ENCODE assay signal across 1 cellular context in the genomic region with DNA sequence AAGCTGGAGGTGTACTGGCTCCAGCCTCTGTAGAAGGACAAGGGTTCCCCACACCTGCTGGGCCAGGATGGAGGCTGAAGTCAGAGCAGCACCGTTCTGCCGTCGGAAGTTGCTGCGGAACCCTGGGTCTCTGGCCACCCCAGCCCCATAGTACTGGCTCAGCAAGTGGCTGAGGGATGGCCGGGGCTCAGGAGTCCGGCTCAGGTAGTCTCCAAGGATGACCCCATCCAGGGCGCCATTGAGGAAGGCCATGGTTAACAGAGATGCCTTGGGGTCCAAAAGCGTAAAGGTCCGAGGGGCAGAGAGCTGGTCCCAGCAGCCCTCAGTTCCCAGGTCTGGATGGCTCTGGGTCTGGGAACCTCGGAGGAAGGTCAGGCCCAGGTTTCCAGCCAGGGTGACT.
TF ChIP-seq lines count a peak whose summit lies in the region.

No MANE protein-coding gene starts in this region.

TF ChIP-seq in GM23338, 12 proteins besides CTCF, POLR2A, EP300 and RAD21 (continued from another document):
- TF ChIP-seq, protein P1, sequence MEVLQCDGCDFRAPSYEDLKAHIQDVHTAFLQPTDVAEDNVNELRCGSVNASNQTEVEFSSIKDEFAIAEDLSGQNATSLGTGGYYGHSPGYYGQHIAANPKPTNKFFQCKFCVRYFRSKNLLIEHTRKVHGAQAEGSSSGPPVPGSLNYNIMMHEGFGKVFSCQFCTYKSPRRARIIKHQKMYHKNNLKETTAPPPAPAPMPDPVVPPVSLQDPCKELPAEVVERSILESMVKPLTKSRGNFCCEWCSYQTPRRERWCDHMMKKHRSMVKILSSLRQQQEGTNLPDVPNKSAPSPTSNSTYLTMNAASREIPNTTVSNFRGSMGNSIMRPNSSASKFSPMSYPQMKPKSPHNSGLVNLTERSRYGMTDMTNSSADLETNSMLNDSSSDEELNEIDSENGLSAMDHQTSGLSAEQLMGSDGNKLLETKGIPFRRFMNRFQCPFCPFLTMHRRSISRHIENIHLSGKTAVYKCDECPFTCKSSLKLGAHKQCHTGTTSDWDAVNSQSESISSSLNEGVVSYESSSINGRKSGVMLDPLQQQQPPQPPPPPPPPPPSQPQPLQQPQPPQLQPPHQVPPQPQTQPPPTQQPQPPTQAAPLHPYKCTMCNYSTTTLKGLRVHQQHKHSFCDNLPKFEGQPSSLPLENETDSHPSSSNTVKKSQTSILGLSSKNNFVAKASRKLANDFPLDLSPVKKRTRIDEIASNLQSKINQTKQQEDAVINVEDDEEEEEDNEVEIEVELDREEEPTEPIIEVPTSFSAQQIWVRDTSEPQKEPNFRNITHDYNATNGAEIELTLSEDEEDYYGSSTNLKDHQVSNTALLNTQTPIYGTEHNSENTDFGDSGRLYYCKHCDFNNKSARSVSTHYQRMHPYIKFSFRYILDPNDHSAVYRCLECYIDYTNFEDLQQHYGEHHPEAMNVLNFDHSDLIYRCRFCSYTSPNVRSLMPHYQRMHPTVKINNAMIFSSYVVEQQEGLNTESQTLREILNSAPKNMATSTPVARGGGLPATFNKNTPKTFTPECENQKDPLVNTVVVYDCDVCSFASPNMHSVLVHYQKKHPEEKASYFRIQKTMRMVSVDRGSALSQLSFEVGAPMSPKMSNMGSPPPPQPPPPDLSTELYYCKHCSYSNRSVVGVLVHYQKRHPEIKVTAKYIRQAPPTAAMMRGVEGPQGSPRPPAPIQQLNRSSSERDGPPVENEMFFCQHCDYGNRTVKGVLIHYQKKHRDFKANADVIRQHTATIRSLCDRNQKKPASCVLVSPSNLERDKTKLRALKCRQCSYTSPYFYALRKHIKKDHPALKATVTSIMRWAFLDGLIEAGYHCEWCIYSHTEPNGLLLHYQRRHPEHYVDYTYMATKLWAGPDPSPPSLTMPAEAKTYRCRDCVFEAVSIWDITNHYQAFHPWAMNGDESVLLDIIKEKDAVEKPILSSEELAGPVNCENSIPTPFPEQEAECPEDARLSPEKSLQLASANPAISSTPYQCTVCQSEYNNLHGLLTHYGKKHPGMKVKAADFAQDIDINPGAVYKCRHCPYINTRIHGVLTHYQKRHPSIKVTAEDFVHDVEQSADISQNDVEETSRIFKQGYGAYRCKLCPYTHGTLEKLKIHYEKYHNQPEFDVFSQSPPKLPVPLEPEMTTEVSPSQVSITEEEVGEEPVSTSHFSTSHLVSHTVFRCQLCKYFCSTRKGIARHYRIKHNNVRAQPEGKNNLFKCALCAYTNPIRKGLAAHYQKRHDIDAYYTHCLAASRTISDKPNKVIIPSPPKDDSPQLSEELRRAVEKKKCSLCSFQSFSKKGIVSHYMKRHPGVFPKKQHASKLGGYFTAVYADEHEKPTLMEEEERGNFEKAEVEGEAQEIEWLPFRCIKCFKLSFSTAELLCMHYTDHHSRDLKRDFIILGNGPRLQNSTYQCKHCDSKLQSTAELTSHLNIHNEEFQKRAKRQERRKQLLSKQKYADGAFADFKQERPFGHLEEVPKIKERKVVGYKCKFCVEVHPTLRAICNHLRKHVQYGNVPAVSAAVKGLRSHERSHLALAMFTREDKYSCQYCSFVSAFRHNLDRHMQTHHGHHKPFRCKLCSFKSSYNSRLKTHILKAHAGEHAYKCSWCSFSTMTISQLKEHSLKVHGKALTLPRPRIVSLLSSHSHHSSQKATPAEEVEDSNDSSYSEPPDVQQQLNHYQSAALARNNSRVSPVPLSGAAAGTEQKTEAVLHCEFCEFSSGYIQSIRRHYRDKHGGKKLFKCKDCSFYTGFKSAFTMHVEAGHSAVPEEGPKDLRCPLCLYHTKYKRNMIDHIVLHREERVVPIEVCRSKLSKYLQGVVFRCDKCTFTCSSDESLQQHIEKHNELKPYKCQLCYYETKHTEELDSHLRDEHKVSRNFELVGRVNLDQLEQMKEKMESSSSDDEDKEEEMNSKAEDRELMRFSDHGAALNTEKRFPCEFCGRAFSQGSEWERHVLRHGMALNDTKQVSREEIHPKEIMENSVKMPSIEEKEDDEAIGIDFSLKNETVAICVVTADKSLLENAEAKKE (CRISPR knock-in tag; IDR thresholded peaks at IDR 0.05) = no peak
- TF ChIP-seq, protein P2, sequence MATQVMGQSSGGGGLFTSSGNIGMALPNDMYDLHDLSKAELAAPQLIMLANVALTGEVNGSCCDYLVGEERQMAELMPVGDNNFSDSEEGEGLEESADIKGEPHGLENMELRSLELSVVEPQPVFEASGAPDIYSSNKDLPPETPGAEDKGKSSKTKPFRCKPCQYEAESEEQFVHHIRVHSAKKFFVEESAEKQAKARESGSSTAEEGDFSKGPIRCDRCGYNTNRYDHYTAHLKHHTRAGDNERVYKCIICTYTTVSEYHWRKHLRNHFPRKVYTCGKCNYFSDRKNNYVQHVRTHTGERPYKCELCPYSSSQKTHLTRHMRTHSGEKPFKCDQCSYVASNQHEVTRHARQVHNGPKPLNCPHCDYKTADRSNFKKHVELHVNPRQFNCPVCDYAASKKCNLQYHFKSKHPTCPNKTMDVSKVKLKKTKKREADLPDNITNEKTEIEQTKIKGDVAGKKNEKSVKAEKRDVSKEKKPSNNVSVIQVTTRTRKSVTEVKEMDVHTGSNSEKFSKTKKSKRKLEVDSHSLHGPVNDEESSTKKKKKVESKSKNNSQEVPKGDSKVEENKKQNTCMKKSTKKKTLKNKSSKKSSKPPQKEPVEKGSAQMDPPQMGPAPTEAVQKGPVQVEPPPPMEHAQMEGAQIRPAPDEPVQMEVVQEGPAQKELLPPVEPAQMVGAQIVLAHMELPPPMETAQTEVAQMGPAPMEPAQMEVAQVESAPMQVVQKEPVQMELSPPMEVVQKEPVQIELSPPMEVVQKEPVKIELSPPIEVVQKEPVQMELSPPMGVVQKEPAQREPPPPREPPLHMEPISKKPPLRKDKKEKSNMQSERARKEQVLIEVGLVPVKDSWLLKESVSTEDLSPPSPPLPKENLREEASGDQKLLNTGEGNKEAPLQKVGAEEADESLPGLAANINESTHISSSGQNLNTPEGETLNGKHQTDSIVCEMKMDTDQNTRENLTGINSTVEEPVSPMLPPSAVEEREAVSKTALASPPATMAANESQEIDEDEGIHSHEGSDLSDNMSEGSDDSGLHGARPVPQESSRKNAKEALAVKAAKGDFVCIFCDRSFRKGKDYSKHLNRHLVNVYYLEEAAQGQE (IDR thresholded peaks at IDR 0.05; ENCODE audit: unreplicated experiment) = no peak
- TF ChIP-seq POLR2AphosphoS5 (IDR thresholded peaks at IDR 0.05; ENCODE audit: low read depth) = no peak
- TF ChIP-seq EZH2phosphoT487 (IDR thresholded peaks at IDR 0.05; ENCODE audit: unreplicated experiment) = no peak
